ENCODE assay signal across 8 cellular contexts in genomic region chr19:40283414-40284250, GRCh38. TPM values are rescaled to one million over a fixed set of nuclear protein-coding genes. Genes with fewer than 3 reads are reported as not detected.
DNase-seq lines count a peak whose midpoint lies in the region; ATAC-seq, FAIRE-seq and TF ChIP-seq lines count a peak whose summit lies in the region.

No MANE protein-coding gene starts in this region.

- FAIRE-seq in HTR-8/SVneo (lab: Jason Lieb, UNC): no peak

- H3K4me1 Mint-ChIP-seq in T-cell: peaks cover 60 to 67% (median 64%) of the 10 kb centered on the region in 3 donors

- H3K27me3 ChIP-seq in gastrocnemius medialis: no peaks in the 10 kb centered on the region

- ATAC-seq in T-cell (replicated peaks in 1 of 4): no peak
- ATAC-seq in gastrocnemius medialis: no peak

- no peaks in the 10 kb centered on the region for H3K9me3 ChIP-seq in gastrocnemius medialis

- intact Hi-C loops in gastrocnemius medialis (cut with DNase I; ENCODE audit: low total_unique reads): loop anchor here (5.0 to 10.0 kb wide), 4 partner anchors 184 to 1909 kb away; partner anchors contain the start of genes ARHGEF1, BLVRB, PSMD8 and SPTBN4

- CTCF ChIA-PET in T-cell (lab: Charles Lee): interaction anchor here in 1 of 2 donors (1.2 kb wide), 1 partner anchor 22 kb away, joined by 3 read pairs; no protein-coding TSS in a partner anchor

- POLR2A ChIA-PET in T-cell (lab: Charles Lee): no interaction called here

- no peak for TF ChIP-seq CTCF in GM12875 (IDR thresholded peaks at IDR 0.05; ENCODE audit: borderline replicate concordance, insufficient read depth, low read depth, low read length)
- TF ChIP-seq CTCF in fibroblast of villous mesenchyme (IDR thresholded peaks at IDR 0.05; ENCODE audit: insufficient read depth, low read depth, low read length): no peak
- no peak for TF ChIP-seq CTCF in gastrocnemius medialis (IDR thresholded peaks at IDR 0.05 in 4 of 5, conservative IDR thresholded peaks at IDR 0.05 in 1 of 5)

- H3K9me3 Mint-ChIP-seq in T-cell: no peaks in the 10 kb centered on the region

- peak overlapping the region; percentile 88 to 89 for H3K27ac Mint-ChIP-seq in T-cell

- peaks cover 3% of the 10 kb centered on the region for H3K36me3 Mint-ChIP-seq in T-cell

- H3K4me1 ChIP-seq in gastrocnemius medialis: peaks cover 63 to 68% of the 10 kb centered on the region in 2 donors

- H3K4me3 Mint-ChIP-seq in T-cell: peak overlapping the region; percentile 85 to 95 (median 88)

- H3K27me3 Mint-ChIP-seq in T-cell: no peaks in the 10 kb centered on the region

- TF ChIP-seq POLR2A in gastrocnemius medialis (IDR thresholded peaks at IDR 0.05): peak in 1 of 2 donors; percentile 22

- H3K36me3 ChIP-seq in gastrocnemius medialis: no peaks in the 10 kb centered on the region

- H3K4me3 ChIP-seq in GM12875 (ENCODE audit: low read depth, low read length) (peak overlapping the region; percentile 98), fibroblast of villous mesenchyme (ENCODE audit: low read depth, low read length) (peak overlapping the region; percentile 87), gastrocnemius medialis (peak overlapping the region; percentile 69 to 94 (median 77))

- peak overlapping the region; percentile 89 to 99 (median 95) for H3K27ac ChIP-seq in gastrocnemius medialis

- no peak for DNase-seq in T-cell
- DNase-seq in fibroblast of villous mesenchyme (ENCODE audit: low read depth): no peak
- no peak for DNase-seq in gastrocnemius medialis
- no peak for DNase-seq in AG08395 (ENCODE audit: low spot score)
- DNase-seq in NCI-H187 (lab: John Stamatoyannopoulos, UW): no peak
- no peak for DNase-seq in SW480 (ENCODE audit: low spot score)
- DNase-seq in HTR-8/SVneo (ENCODE audit: insufficient read length, low spot score): no peak

- in situ Hi-C loops in gastrocnemius medialis (cut with MboI; ENCODE audit: low sequenced_read_pairs in 4 of 4): no loop called here

RNA-seq across cellular contexts. Expression of gene AKT2, which starts 1.5 kb away (rescaled TPM):
- total RNA-seq in T-cell (100 to 1,000 TPM; 169 to 218 (median 172) TPM), fibroblast of villous mesenchyme (120 and 142 TPM in 2 replicates), gastrocnemius medialis (100 to 1,000 TPM in 2 of 4 donors, 10 to 100 TPM in 2; 88.0 to 387 (median 102) TPM)

RNA-seq across cellular contexts. Expression of gene CCNP, which starts 57.1 kb away (rescaled TPM):
- total RNA-seq in T-cell: 1 to 10 TPM in 4 of 5 donors, under 1 TPM in 1; 0.82 to 2.3 (median 1.2) TPM
- under 0.01 and 0.86 TPM in 2 replicates for total RNA-seq in fibroblast of villous mesenchyme
- not detected for total RNA-seq in gastrocnemius medialis
